8 cellular contexts compared by ENCODE assay signal in the genomic region with DNA sequence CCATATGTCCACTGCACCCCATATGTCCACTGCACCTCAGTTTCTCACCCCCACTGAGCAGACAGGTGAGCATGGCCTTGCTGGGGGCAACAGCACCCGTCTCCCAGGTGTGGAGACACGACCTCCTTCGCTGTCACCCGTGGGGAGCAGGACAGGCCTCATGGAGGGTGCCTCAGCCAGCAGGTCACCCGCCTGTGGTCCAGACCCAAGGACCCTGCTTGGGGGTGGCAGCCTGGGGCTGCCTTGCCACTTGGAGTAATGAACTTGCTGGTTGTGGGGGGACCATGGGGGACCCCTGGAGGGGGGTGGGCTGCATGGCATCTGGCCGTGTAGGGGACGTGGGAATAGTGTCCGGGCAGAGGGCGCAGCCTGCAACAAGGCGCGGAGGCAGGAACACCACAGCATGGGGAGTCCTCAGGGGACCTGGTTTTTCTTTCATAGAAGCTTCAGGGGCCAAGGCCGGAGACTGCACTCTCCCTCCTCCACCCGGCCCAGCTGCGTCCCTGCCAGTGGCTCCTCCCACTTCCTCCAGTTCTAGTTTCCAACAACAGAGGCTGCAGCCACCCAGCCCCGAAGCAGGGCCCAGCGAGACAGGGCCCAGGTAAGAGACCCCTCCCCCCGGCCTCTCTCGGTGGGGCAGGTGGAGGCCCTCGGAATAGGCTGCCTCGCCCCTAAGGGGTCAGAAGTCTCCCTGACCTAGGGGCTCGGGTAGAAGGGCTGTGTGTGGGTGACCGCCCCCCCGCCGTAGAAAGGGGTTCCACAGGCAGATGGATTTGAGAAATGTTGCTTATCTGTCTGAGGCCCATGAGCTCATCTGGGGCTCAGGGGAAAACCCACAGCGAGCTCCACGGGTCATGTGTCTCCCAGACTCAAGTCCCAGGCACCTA. TPM values are rescaled to one million over a fixed set of nuclear protein-coding genes. Genes with fewer than 3 reads are reported as not detected.
DNase-seq lines count a peak whose midpoint lies in the region; ATAC-seq and TF ChIP-seq lines count a peak whose summit lies in the region.

Gene NHLRC4, plus strand, starts transcription at position 531 of the 887 bp plus-strand sequence. CDS start 1,043 bp downstream, outside the sequence.

- in situ Hi-C loops in T47D (cut with HindIII; ENCODE audit: low pct_unique_long_range_greater_than_20kb, low sequenced_read_pairs): no loop called here

- BruUV-seq in MCF 10A (replicated peaks; lab: Mats Ljungman, UMichigan): no TSS peak

- no peaks in the 10 kb centered on the region for H3K36me3 Mint-ChIP-seq in MCF 10A (ENCODE audit: insufficient read depth, unreplicated experiment)
- no peaks in the 10 kb centered on the region for H3K36me3 Mint-ChIP-seq in WTC11

- intact Hi-C loops in MCF 10A (cut with micrococcal nuclease): no loop called here

- no peaks in the 10 kb centered on the region for H3K36me3 ChIP-seq in urinary bladder (ENCODE audit: insufficient read depth)

- H3K4me3 Mint-ChIP-seq in MCF 10A (ENCODE audit: unreplicated experiment) (no peak within 1 kb of the TSS), WTC11 (peak within 1 kb of the TSS; percentile 10; the same call in 1 of the 2 replicates)

- peaks cover 4% of the 10 kb centered on the region for H3K4me1 ChIP-seq in urinary bladder (ENCODE audit: insufficient read depth)

- TF ChIP-seq CTCF in MCF 10A (IDR thresholded peaks at IDR 0.05; ENCODE audit: unreplicated experiment) (no peak), WTC11 (IDR thresholded peaks at IDR 0.05) (no peak)

- no peaks in the 10 kb centered on the region for H3K27me3 Mint-ChIP-seq in MCF 10A (ENCODE audit: insufficient read depth, unreplicated experiment)
- peaks cover 8% of the 10 kb centered on the region for H3K27me3 Mint-ChIP-seq in WTC11 (ENCODE audit: low read depth)

- WGBS in urinary bladder: 26% methylated on average over 26 of the region's 26 CpGs

- H3K27ac Mint-ChIP-seq in MCF 10A (ENCODE audit: low read depth, unreplicated experiment) (no peak within 1 kb of the TSS), WTC11 (peak within 1 kb of the TSS; percentile 79)

- peak; percentile 64 for ATAC-seq in WTC11

- H3K4me1 Mint-ChIP-seq in MCF 10A (ENCODE audit: insufficient read depth, unreplicated experiment) (peaks cover 8% of the 10 kb centered on the region), WTC11 (peaks cover 27% of the 10 kb centered on the region)

- POLR2A ChIA-PET in MCF 10A (lab: Yijun Ruan, JAX) (interaction anchor here (0.6 kb wide), 1 partner anchor 28 kb away, joined by 3 read pairs; no protein-coding TSS in a partner anchor), WTC11 (lab: Charles Lee) (interaction anchor here (0.5 kb wide), 1 partner anchor 333 kb away, joined by 4 read pairs; no protein-coding TSS in a partner anchor)

- DNase-seq in T47D (ENCODE audit: low read depth in 1 of 2, low spot score in 1 of 2) (peak; percentile 69 to 89), MCF 10A (ENCODE audit: unreplicated experiment) (no peak), Kasumi-1 (lab: John Stamatoyannopoulos, UW) (peak; percentile 42 to 63), WTC11 (ENCODE audit: low spot score) (peak; percentile 76), mucosa of gallbladder (ENCODE audit: low spot score) (peak; percentile 67), HPDE6-E6E7 (ENCODE audit: extremely low spot score) (no peak)
- DNase-seq in effector CD8-positive, alpha-beta T cell (lab: John Stamatoyannopoulos, UW): peak; percentile 19

- H3K4me3 ChIP-seq in urinary bladder (ENCODE audit: low read depth, low read length): peak within 1 kb of the TSS; percentile 30

- no peaks in the 10 kb centered on the region for H3K9me3 Mint-ChIP-seq in MCF 10A (ENCODE audit: unreplicated experiment)
- no peaks in the 10 kb centered on the region for H3K9me3 Mint-ChIP-seq in WTC11

- H3K27ac ChIP-seq in urinary bladder (ENCODE audit: low read depth): peak within 1 kb of the TSS; percentile 43

- CTCF ChIA-PET in MCF 10A (lab: Yijun Ruan, JAX): no interaction called here
- CTCF ChIA-PET in WTC11 (lab: Charles Lee): interaction anchor here (0.7 to 2.3 kb wide), 9 partner anchors 10 to 175 kb away, joined by 3 to 18 read pairs (median 4); partner anchors contain the start of gene WFIKKN1

TF ChIP-seq in WTC11, 78 proteins besides CTCF, POLR2A, EP300 and RAD21:
- TF ChIP-seq ZNF263 (CRISPR knock-in tag; IDR thresholded peaks at IDR 0.05; ENCODE audit: low read depth) (peak; percentile 86), ZNF121 (CRISPR knock-in tag; IDR thresholded peaks at IDR 0.05) (peak; percentile 73), ZBTB43 (CRISPR knock-in tag; IDR thresholded peaks at IDR 0.05) (no peak)
- TF ChIP-seq, protein P1, sequence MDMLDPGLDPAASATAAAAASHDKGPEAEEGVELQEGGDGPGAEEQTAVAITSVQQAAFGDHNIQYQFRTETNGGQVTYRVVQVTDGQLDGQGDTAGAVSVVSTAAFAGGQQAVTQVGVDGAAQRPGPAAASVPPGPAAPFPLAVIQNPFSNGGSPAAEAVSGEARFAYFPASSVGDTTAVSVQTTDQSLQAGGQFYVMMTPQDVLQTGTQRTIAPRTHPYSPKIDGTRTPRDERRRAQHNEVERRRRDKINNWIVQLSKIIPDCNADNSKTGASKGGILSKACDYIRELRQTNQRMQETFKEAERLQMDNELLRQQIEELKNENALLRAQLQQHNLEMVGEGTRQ (CRISPR knock-in tag; IDR thresholded peaks at IDR 0.05): no peak

RNA-seq across cellular contexts. Expression of gene NHLRC4, which starts in this region (rescaled TPM):
- total RNA-seq in MCF 10A (2022) (not detected in 2 replicates), WTC11 (2021) (0.76 to 0.92 TPM (median 0.87 TPM) in 3 replicates), mucosa of gallbladder (1.2 TPM), urinary bladder (1.0 TPM)
- 1.8 TPM for polyA plus RNA-seq in urinary bladder

Comparison
In these comparisons a context has a peak if more than half of its experiments do, and no peak if none do; other contexts are left out.
1. DNase-seq: peak in T47D (2 of 2), Kasumi-1 (2 of 2), effector CD8-positive, alpha-beta T cell (single experiment) and mucosa of gallbladder (single experiment); none in MCF 10A (single experiment) and HPDE6-E6E7 (single experiment).
2. Peak in DNase-seq and ATAC-seq in WTC11; RNA of the gene not detected or under 1 TPM.